In the genomic region with DNA sequence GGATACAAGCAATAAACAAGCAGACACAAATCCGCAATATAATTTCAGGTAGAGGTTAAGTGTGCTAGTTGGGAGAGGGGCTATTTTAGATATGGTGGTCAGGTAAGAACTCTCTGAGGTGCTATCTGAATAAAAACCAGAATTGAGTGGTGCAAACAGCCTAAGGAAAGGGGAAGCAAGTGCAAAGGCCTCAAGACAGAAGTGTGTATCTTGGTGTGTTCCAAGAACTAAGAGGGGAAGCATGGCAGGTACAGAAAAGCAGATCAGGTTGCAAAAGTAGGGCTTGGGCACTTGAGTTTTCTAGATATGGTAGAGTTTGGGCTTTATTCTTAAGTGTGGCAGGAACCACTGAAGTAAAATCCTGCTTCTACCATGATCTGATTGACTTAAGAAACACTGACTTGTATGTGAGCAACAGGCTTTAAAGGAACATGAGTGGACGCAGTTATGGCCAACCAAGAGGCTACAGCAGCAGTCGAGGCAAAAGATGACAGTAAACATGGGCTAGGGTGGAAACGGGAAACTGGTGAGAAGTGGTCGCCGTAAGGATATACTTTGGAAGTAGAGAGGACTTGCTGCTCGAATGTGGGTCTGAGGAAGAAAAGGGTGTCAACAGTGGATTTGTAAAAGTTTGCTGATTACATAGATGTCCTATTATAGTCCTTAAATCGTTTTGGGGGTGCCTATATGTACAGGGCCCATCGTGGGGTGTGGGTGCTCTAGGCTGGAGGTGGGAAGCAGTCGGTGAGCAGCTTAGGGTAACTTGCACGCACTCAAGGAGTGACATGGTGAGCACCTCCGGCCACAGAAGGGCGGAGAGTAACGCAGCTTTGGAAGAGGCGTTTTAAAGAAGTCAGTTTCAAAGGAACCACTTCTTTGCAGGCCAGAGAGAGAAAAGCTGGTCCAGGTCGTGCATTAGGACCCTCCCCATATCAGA, we compare ENCODE assay signal across 8 cellular contexts. TPM values are rescaled to one million over a fixed set of nuclear protein-coding genes. Genes with fewer than 3 reads are reported as not detected.
DNase-seq lines count a peak whose midpoint lies in the region; ATAC-seq, FAIRE-seq and TF ChIP-seq lines count a peak whose summit lies in the region.

No MANE protein-coding gene starts in this region.

- no peaks in the 10 kb centered on the region for H3K9me3 Mint-ChIP-seq in stimulated activated effector memory CD8-positive, alpha-beta T cell treated with anti-CD3 and anti-CD28 coated beads, Interleukin-12 subunit alpha, Interleukin-12 subunit beta, amount 100 ng/mL, for 72 hours

- ATAC-seq in HG03159 (IDR thresholded peaks at IDR 0.05; ENCODE audit: unreplicated experiment): peak; percentile 48
- ATAC-seq in stimulated activated effector memory CD8-positive, alpha-beta T cell treated with anti-CD3 and anti-CD28 coated beads, Interleukin-12 subunit alpha, Interleukin-12 subunit beta, amount 100 ng/mL, for 72 hours: peak; percentile 84

- no peak for DNase-seq in GM19239 (ENCODE audit: insufficient read length, low spot score)
- DNase-seq in SK-N-MC (ENCODE audit: low read depth, low spot score): no peak
- DNase-seq in T47D (ENCODE audit: low read depth in 1 of 2, low spot score in 1 of 2): peak; percentile 5 to 18
- DNase-seq in kidney epithelial cell (ENCODE audit: low read depth): no peak
- DNase-seq in stimulated activated effector memory CD8-positive, alpha-beta T cell treated with anti-CD3 and anti-CD28 coated beads, Interleukin-12 subunit alpha, Interleukin-12 subunit beta, amount 100 ng/mL, for 72 hours (ENCODE audit: low spot score in 2 of 2): peak in 1 of 2 donors; percentile 69
- DNase-seq in NCI-H1694 treated with DMSO at 0.1 percent for 48 hours (lab: John Stamatoyannopoulos, UW): no peak

- peaks cover 1% of the 10 kb centered on the region; the same call in 1 of the 2 replicates for H3K9me3 ChIP-seq in BLaER1
- no peaks in the 10 kb centered on the region for H3K9me3 ChIP-seq in SK-N-MC (ENCODE audit: low read depth, low read length)

- in situ Hi-C loops in T47D (cut with HindIII; ENCODE audit: low pct_unique_long_range_greater_than_20kb, low sequenced_read_pairs): no loop called here

- peak overlapping the region; percentile 91 for H3K4me2 ChIP-seq in BLaER1

- H3K9ac ChIP-seq in BLaER1 (peak overlapping the region; percentile 93), SK-N-MC (ENCODE audit: insufficient read length) (peak overlapping the region; percentile 93)

- H3K4me3 ChIP-seq in BLaER1 (peak overlapping the region; percentile 91), SK-N-MC (peak overlapping the region; percentile 96), kidney epithelial cell (ENCODE audit: low read depth, low read length) (peak overlapping the region; percentile 73)

- H3K27me3 ChIP-seq in BLaER1 (no peaks in the 10 kb centered on the region), kidney epithelial cell (ENCODE audit: control insufficient read depth, insufficient read depth, low read length) (no peaks in the 10 kb centered on the region)

- peak overlapping the region; percentile 91 for H3K27ac Mint-ChIP-seq in stimulated activated effector memory CD8-positive, alpha-beta T cell treated with anti-CD3 and anti-CD28 coated beads, Interleukin-12 subunit alpha, Interleukin-12 subunit beta, amount 100 ng/mL, for 72 hours

- peaks cover 29% of the 10 kb centered on the region for H3K4me1 ChIP-seq in BLaER1

- peaks cover 51% of the 10 kb centered on the region for H3K36me3 Mint-ChIP-seq in stimulated activated effector memory CD8-positive, alpha-beta T cell treated with anti-CD3 and anti-CD28 coated beads, Interleukin-12 subunit alpha, Interleukin-12 subunit beta, amount 100 ng/mL, for 72 hours

- H3K4me3 Mint-ChIP-seq in stimulated activated effector memory CD8-positive, alpha-beta T cell treated with anti-CD3 and anti-CD28 coated beads, Interleukin-12 subunit alpha, Interleukin-12 subunit beta, amount 100 ng/mL, for 72 hours: peak overlapping the region; percentile 88

- H3K27ac ChIP-seq in BLaER1 (peak overlapping the region; percentile 91), SK-N-MC (peak overlapping the region; percentile 55)

- no peak for TF ChIP-seq CTCF in kidney epithelial cell (IDR thresholded peaks at IDR 0.05; ENCODE audit: insufficient read depth, low read length, poor library complexity, severe bottlenecking)

- peaks cover 29% of the 10 kb centered on the region for H3K4me1 Mint-ChIP-seq in stimulated activated effector memory CD8-positive, alpha-beta T cell treated with anti-CD3 and anti-CD28 coated beads, Interleukin-12 subunit alpha, Interleukin-12 subunit beta, amount 100 ng/mL, for 72 hours

- H4K20me1 ChIP-seq in BLaER1: no peaks in the 10 kb centered on the region

- peak; percentile 26 for FAIRE-seq in GM19239 (lab: Jason Lieb, UNC)

- peaks cover 28% of the 10 kb centered on the region for H3K36me3 ChIP-seq in BLaER1
- peaks cover 26% of the 10 kb centered on the region for H3K36me3 ChIP-seq in SK-N-MC (ENCODE audit: insufficient read depth, low read length)
- no peaks in the 10 kb centered on the region for H3K36me3 ChIP-seq in kidney epithelial cell (ENCODE audit: control insufficient read depth, insufficient read depth, low read length)

RNA-seq across cellular contexts. Expression of a gene that starts 0.7 kb away (rescaled TPM):
- total RNA-seq in kidney epithelial cell: 12.7 and 14.3 TPM in 2 replicates

RNA-seq across cellular contexts. Expression of a gene that starts 6.4 kb away (rescaled TPM):
- total RNA-seq in kidney epithelial cell: 7.1 and 7.5 TPM in 2 replicates

Comparison
In these comparisons a context has a peak if more than half of its experiments do, and no peak if none do; other contexts are left out.
1. DNase-seq: peak in T47D (2 of 2); none in GM19239 (single experiment), SK-N-MC (single experiment), kidney epithelial cell (single experiment) and NCI-H1694 treated with DMSO at 0.1 percent for 48 hours (single experiment).
2. Peak in every context shown above with its lines, with median percentiles within 50 percentile points of each other: H3K4me3 ChIP-seq.